ENCODE assay signal across 19 cellular contexts in genomic region chr7:81725496-81726117, GRCh38. TPM values are rescaled to one million over a fixed set of nuclear protein-coding genes. Genes with fewer than 3 reads are reported as not detected.
A peak's percentile ranks its signal among the peaks of the same experiment; 100 is the strongest.
DNase-seq lines count a peak whose midpoint lies in the region; ATAC-seq and TF ChIP-seq lines count a peak whose summit lies in the region.
"Had no signal": no experiment of that assay in that cellular context is flagged by ENCODE, and none has a peak within 500 bp of the region (broad histone marks: within the 10 kb centered on the region; RNA-seq: fewer than 3 reads in every experiment).

No MANE protein-coding gene starts in this region.

- TF ChIP-seq POLR2A in IMR-90 (IDR thresholded peaks at IDR 0.05; ENCODE audit: low read depth, low read length): no peak

- intact Hi-C loops in IMR-90 (cut with micrococcal nuclease): loop anchor here (5.0 kb wide), 1 partner anchor 42 kb away; no protein-coding TSS in a partner anchor

- H2AK9ac ChIP-seq in IMR-90 (replicated peaks; ENCODE audit: low read depth, low read length, poor library complexity): no peak overlapping the region

- ATAC-seq in IMR-90 (ENCODE audit: low read depth) (peak; percentile 83), HG03025 (IDR thresholded peaks at IDR 0.05; ENCODE audit: low FRiP score, unreplicated experiment) (no peak), HG03354 (IDR thresholded peaks at IDR 0.05; ENCODE audit: poor library complexity, severe bottlenecking, unreplicated experiment) (no peak), HG02885 (IDR thresholded peaks at IDR 0.05; ENCODE audit: poor library complexity, unreplicated experiment) (no peak)
- ATAC-seq: CD8-positive, alpha-beta T cell; mucosa of descending colon had no signal

- peak overlapping the region; percentile 97; the same call in 1 of the 2 replicates for H3K4ac ChIP-seq in IMR-90 (ENCODE audit: low read depth, low read length)
- no peak overlapping the region for H3K4ac ChIP-seq in mesenchymal stem cell (ENCODE audit: low read depth in 1 of 2, low read length in 2 of 2)
- H3K4ac ChIP-seq in neuronal stem cell (ENCODE audit: low read length): no peak overlapping the region

- peak overlapping the region; percentile 99 for H2BK120ac ChIP-seq in IMR-90 (ENCODE audit: low read depth, low read length)
- no peak overlapping the region for H2BK120ac ChIP-seq in mesenchymal stem cell (ENCODE audit: low read depth, low read length)
- no peak overlapping the region for H2BK120ac ChIP-seq in neuronal stem cell (ENCODE audit: low read depth, low read length)

- H2AFZ ChIP-seq in IMR-90 (replicated peaks; ENCODE audit: low read length, poor library complexity) (no peak overlapping the region), mesenchymal stem cell (ENCODE audit: low read depth, low read length) (no peak overlapping the region), neuronal stem cell (ENCODE audit: low read length) (no peak overlapping the region)

- H3K56ac ChIP-seq in IMR-90 (ENCODE audit: extremely low read depth, insufficient read depth, low read length): peak overlapping the region; percentile 94

- H4K8ac ChIP-seq in IMR-90 (ENCODE audit: low read depth in 2 of 2, low read length in 2 of 2) (peak overlapping the region; percentile 66 to 99), mesenchymal stem cell (ENCODE audit: low read length) (no peak overlapping the region), neuronal stem cell (ENCODE audit: low read depth, low read length) (no peak overlapping the region)

- H3K14ac ChIP-seq in IMR-90 (replicated peaks; ENCODE audit: low read depth, low read length) (no peak overlapping the region), mesenchymal stem cell (ENCODE audit: low read length in 2 of 2) (no peak overlapping the region), neuronal stem cell (ENCODE audit: low read length) (no peak overlapping the region)

- H2BK12ac ChIP-seq in mesenchymal stem cell (ENCODE audit: low read length in 2 of 2) (no peak overlapping the region), neuronal stem cell (ENCODE audit: low read length) (no peak overlapping the region)

- peak overlapping the region; percentile 14; the same call in 1 of the 2 replicates for H3K4me2 ChIP-seq in IMR-90 (ENCODE audit: low read depth, low read length)
- peak overlapping the region; percentile 44 for H3K4me2 ChIP-seq in mesenchymal stem cell (ENCODE audit: low read length, poor library complexity, severe bottlenecking)
- no peak overlapping the region for H3K4me2 ChIP-seq in neuronal stem cell (ENCODE audit: insufficient read depth, low read length, poor library complexity, severe bottlenecking)

- H3K27me3 ChIP-seq in IMR-90 (ENCODE audit: control insufficient read depth, insufficient read depth, low read length) (no peaks in the 10 kb centered on the region), brain microvascular endothelial cell (replicated peaks) (no peaks in the 10 kb centered on the region), mesenchymal stem cell (ENCODE audit: control insufficient read depth in 1 of 2, insufficient read depth in 1 of 2, low read length in 2 of 2) (no peaks in the 10 kb centered on the region), neuronal stem cell (ENCODE audit: control insufficient read depth in 3 of 3, insufficient read depth in 3 of 3, low read depth in 1 of 3, low read length in 3 of 3) (no peaks in the 10 kb centered on the region)
- H3K27me3 ChIP-seq: heart right ventricle, right atrium auricular region had no signal

- CTCF ChIA-PET in IMR-90 (lab: Yijun Ruan, JAX): interaction anchor here (0.6 to 0.9 kb wide), 5 partner anchors 183 to 230 kb away, joined by 3 to 7 read pairs (median 3); no protein-coding TSS in a partner anchor

- peak overlapping the region; percentile 99 for H2BK20ac ChIP-seq in IMR-90 (ENCODE audit: low read depth, low read length)

- H3K18ac ChIP-seq in IMR-90 (ENCODE audit: low read depth, low read length) (peak overlapping the region; percentile 99; the same call in 1 of the 2 replicates), mesenchymal stem cell (ENCODE audit: low read depth in 1 of 2, low read length in 2 of 2) (peak overlapping the region; percentile 50 to 58), neuronal stem cell (ENCODE audit: low read length) (no peak overlapping the region)

- peak overlapping the region; percentile 41; the same call in 1 of the 2 replicates for H3K23ac ChIP-seq in IMR-90 (ENCODE audit: low read depth, low read length)
- no peak overlapping the region for H3K23ac ChIP-seq in mesenchymal stem cell (ENCODE audit: low read length in 2 of 2)
- no peak overlapping the region for H3K23ac ChIP-seq in neuronal stem cell (ENCODE audit: low read depth, low read length, poor library complexity)

- H2BK5ac ChIP-seq in IMR-90 (ENCODE audit: low read depth, low read length, poor library complexity, severe bottlenecking) (peak overlapping the region; percentile 100), mesenchymal stem cell (ENCODE audit: low read depth, low read length, poor library complexity, severe bottlenecking) (no peak overlapping the region), neuronal stem cell (ENCODE audit: low read length) (no peak overlapping the region)

- H3K27ac ChIP-seq in IMR-90 (ENCODE audit: insufficient read depth, low read length) (peak overlapping the region; percentile 83), brain microvascular endothelial cell (peak overlapping the region; percentile 71), mesenchymal stem cell (ENCODE audit: low read length, poor library complexity, severe bottlenecking) (no peak overlapping the region), neuronal stem cell (replicated peaks; ENCODE audit: low read length) (no peak overlapping the region)
- H3K27ac ChIP-seq: heart right ventricle, right atrium auricular region, thoracic aorta had no signal

- H4K91ac ChIP-seq in IMR-90 (ENCODE audit: insufficient read depth, low read depth, low read length) (peak overlapping the region; percentile 98), mesenchymal stem cell (ENCODE audit: low read length) (no peak overlapping the region), neuronal stem cell (ENCODE audit: low read depth, low read length, poor library complexity) (no peak overlapping the region)

- DNase-seq in AG08396 (ENCODE audit: low spot score) (peak; percentile 74), IMR-90 (peak; percentile 99), brain microvascular endothelial cell (peak; percentile 88), mesenchymal stem cell (peak; percentile 88), neuronal stem cell (ENCODE audit: low spot score) (no peak)
- DNase-seq: activated CD4-positive, alpha-beta T cell treated with anti-CD3 and anti-CD28 coated beads for 4 hours; CD8-positive, alpha-beta T cell; cortex of kidney; KBM-7; mucosa of descending colon; NCI-H2171 treated with DMSO at 0.1 percent for 48 hours; SIG-M5 had no signal

- H3K4me1 ChIP-seq in IMR-90 (ENCODE audit: control insufficient read depth, insufficient read depth, low read length) (peaks cover 2% of the 10 kb centered on the region; the same call in 1 of the 2 replicates), mesenchymal stem cell (ENCODE audit: control insufficient read depth, insufficient read depth, low read depth, low read length) (no peaks in the 10 kb centered on the region), neuronal stem cell (ENCODE audit: control insufficient read depth in 2 of 2, insufficient read depth in 1 of 2, low read depth in 1 of 2, low read length in 2 of 2) (no peaks in the 10 kb centered on the region)
- H3K4me1 ChIP-seq: HAP-1, right atrium auricular region had no signal

- no peak for TF ChIP-seq CTCF in IMR-90 (conservative IDR thresholded peaks at IDR 0.05; ENCODE audit: low read depth, low read length)
- no peak for TF ChIP-seq CTCF in brain microvascular endothelial cell (IDR thresholded peaks at IDR 0.05; ENCODE audit: low read depth, low read length, missing control alignments)

- POLR2A ChIA-PET in IMR-90 (lab: Charles Lee; ENCODE audit: unreplicated experiment): interaction anchor here (0.7 to 1.8 kb wide), 4 partner anchors 44 to 310 kb away, joined by 4 to 13 read pairs (median 6); partner anchors contain the start of gene HGF

- no CpG with 5 or more reads among the region's 7 CpGs for WGBS in IMR-90 (ENCODE audit: extremely low coverage in 2 of 2, insufficient read length in 1 of 2), 2 experiments
- 0% methylated on average over 3 of the region's 7 CpGs for WGBS in mesenchymal stem cell
- no CpG with 5 or more reads among the region's 7 CpGs for WGBS in neuronal stem cell (ENCODE audit: extremely low coverage in 2 of 2, insufficient read length in 2 of 2, insufficient replicate concordance in 1 of 2), 2 donors

- H3K9ac ChIP-seq in IMR-90 (ENCODE audit: low read depth, low read length): peak overlapping the region; percentile 54; the same call in 1 of the 2 replicates
- H3K9ac ChIP-seq in mesenchymal stem cell (ENCODE audit: low read length): peak overlapping the region; percentile 71
- no peak overlapping the region for H3K9ac ChIP-seq in neuronal stem cell (ENCODE audit: low read depth, low read length, poor library complexity)

- H3K79me1 ChIP-seq in IMR-90 (ENCODE audit: low read depth in 1 of 2, low read length in 2 of 2): no peaks in the 10 kb centered on the region
- no peaks in the 10 kb centered on the region for H3K79me1 ChIP-seq in mesenchymal stem cell (replicated peaks; ENCODE audit: low read length, poor library complexity, severe bottlenecking)
- H3K79me1 ChIP-seq in neuronal stem cell (ENCODE audit: low read depth, low read length): no peaks in the 10 kb centered on the region

- H4K5ac ChIP-seq in IMR-90 (ENCODE audit: low read depth, low read length): peak overlapping the region; percentile 98; the same call in 1 of the 2 replicates

- TF ChIP-seq RAD21 in IMR-90 (IDR thresholded peaks at IDR 0.05; ENCODE audit: low read length): no peak; the same call in 1 of the 2 replicates

- H2BK15ac ChIP-seq in IMR-90 (ENCODE audit: low read depth, low read length) (peak overlapping the region; percentile 48; the same call in 1 of the 3 replicates), mesenchymal stem cell (ENCODE audit: low read depth, poor library complexity, severe bottlenecking) (no peak overlapping the region), neuronal stem cell (ENCODE audit: low read length) (no peak overlapping the region)

- no TSS peak for BruUV-seq in IMR-90 (replicated peaks; lab: Mats Ljungman, UMichigan)

- dilution Hi-C loops in IMR-90 (cut with HindIII; ENCODE audit: low sequenced_read_pairs, unreplicated experiment): no loop called here

- H3K9me3 ChIP-seq in IMR-90 (ENCODE audit: control insufficient read depth, insufficient read depth, low read length): no peaks in the 10 kb centered on the region
- no peaks in the 10 kb centered on the region for H3K9me3 ChIP-seq in mesenchymal stem cell (ENCODE audit: control insufficient read depth, low read length)
- no peaks in the 10 kb centered on the region for H3K9me3 ChIP-seq in neuronal stem cell (replicated peaks in 1 of 2; ENCODE audit: control insufficient read depth in 2 of 2, insufficient read depth in 1 of 2, low read depth in 1 of 2, low read length in 2 of 2)
- H3K9me3 ChIP-seq: HAP-1, heart right ventricle, mucosa of descending colon, right atrium auricular region, thoracic aorta had no signal

- H2AK5ac ChIP-seq in IMR-90 (ENCODE audit: low read depth, low read length) (no peak overlapping the region), mesenchymal stem cell (ENCODE audit: low read length, severe bottlenecking) (no peak overlapping the region), neuronal stem cell (ENCODE audit: low read depth, low read length) (no peak overlapping the region)

- H3K36me3 ChIP-seq in IMR-90 (ENCODE audit: control insufficient read depth, insufficient read depth, low read length) (peaks cover 16% of the 10 kb centered on the region), brain microvascular endothelial cell (replicated peaks) (no peaks in the 10 kb centered on the region), mesenchymal stem cell (ENCODE audit: control insufficient read depth in 1 of 2, insufficient read depth in 2 of 2, low read depth in 1 of 2, low read length in 2 of 2) (peaks cover 0 to 55% of the 10 kb centered on the region in 2 experiments), neuronal stem cell (replicated peaks in 1 of 2; ENCODE audit: control insufficient read depth in 2 of 2, insufficient read depth in 2 of 2, low read length in 2 of 2) (no peaks in the 10 kb centered on the region)
- H3K36me3 ChIP-seq: HAP-1, right atrium auricular region, thoracic aorta had no signal

- in situ Hi-C loops in IMR-90 (cut with MboI; ENCODE audit: low sequenced_read_pairs) (no loop called here), brain microvascular endothelial cell (cut with HindIII; ENCODE audit: low pct_ligation_motif_present, low sequenced_read_pairs) (no loop called here)

- H4K20me1 ChIP-seq in IMR-90 (ENCODE audit: insufficient read depth, low read length): no peaks in the 10 kb centered on the region

- H3K9me1 ChIP-seq in IMR-90 (ENCODE audit: insufficient read depth, low read length): no peaks in the 10 kb centered on the region; the same call in 1 of the 2 replicates

- H3K4me3 ChIP-seq in IMR-90 (ENCODE audit: insufficient read depth, low read depth, low read length) (no peak overlapping the region), brain microvascular endothelial cell (ENCODE audit: low read depth, low read length) (no peak overlapping the region), mesenchymal stem cell (ENCODE audit: insufficient read depth in 1 of 2, low read depth in 1 of 2, low read length in 2 of 2) (no peak overlapping the region), neuronal stem cell (ENCODE audit: low read length in 2 of 2) (no peak overlapping the region)
- H3K4me3 ChIP-seq: HAP-1, heart right ventricle, mucosa of descending colon, right atrium auricular region, thoracic aorta had no signal

RNA-seq across cellular contexts. Expression of gene HGF, which starts 44.2 kb away (rescaled TPM):
- total RNA-seq in IMR-90 (2012; rRNA removed): 38.3 and 50.9 TPM in 2 replicates
- 14.4 and 16.8 TPM in 2 replicates for polyA plus RNA-seq in IMR-90 (2012; rRNA removed)
- polyA plus RNA-seq in IMR-90 (2012; cell fraction: cytosol; rRNA removed): 5.0 and 9.8 TPM in 2 replicates
- 3.2 and 38.7 TPM in 2 replicates for polyA plus RNA-seq in IMR-90 (2012; cell fraction: nucleus; rRNA removed; ENCODE audit: low replicate concordance)
- polyA plus RNA-seq in mesenchymal stem cell (2013, experiment 1 of 2): 103 TPM
- polyA plus RNA-seq in mesenchymal stem cell (2013, experiment 2 of 2): 107 TPM
- polyA plus RNA-seq in neuronal stem cell (2013, experiment 1 of 2): 0.66 TPM
- 0.62 TPM for polyA plus RNA-seq in neuronal stem cell (2013, experiment 2 of 2)
- total RNA-seq: CD8-positive, alpha-beta T cell had no signal

Comparison
In these comparisons a context has a peak if more than half of its experiments do, and no peak if none do; other contexts are left out.
1. H3K27ac ChIP-seq: peak in IMR-90 (single experiment) and brain microvascular endothelial cell (single experiment); none in mesenchymal stem cell (single experiment) and neuronal stem cell (single experiment).
2. H4K8ac ChIP-seq: peak in IMR-90 (2 of 2); none in mesenchymal stem cell (single experiment) and neuronal stem cell (single experiment).